In the genomic region with DNA sequence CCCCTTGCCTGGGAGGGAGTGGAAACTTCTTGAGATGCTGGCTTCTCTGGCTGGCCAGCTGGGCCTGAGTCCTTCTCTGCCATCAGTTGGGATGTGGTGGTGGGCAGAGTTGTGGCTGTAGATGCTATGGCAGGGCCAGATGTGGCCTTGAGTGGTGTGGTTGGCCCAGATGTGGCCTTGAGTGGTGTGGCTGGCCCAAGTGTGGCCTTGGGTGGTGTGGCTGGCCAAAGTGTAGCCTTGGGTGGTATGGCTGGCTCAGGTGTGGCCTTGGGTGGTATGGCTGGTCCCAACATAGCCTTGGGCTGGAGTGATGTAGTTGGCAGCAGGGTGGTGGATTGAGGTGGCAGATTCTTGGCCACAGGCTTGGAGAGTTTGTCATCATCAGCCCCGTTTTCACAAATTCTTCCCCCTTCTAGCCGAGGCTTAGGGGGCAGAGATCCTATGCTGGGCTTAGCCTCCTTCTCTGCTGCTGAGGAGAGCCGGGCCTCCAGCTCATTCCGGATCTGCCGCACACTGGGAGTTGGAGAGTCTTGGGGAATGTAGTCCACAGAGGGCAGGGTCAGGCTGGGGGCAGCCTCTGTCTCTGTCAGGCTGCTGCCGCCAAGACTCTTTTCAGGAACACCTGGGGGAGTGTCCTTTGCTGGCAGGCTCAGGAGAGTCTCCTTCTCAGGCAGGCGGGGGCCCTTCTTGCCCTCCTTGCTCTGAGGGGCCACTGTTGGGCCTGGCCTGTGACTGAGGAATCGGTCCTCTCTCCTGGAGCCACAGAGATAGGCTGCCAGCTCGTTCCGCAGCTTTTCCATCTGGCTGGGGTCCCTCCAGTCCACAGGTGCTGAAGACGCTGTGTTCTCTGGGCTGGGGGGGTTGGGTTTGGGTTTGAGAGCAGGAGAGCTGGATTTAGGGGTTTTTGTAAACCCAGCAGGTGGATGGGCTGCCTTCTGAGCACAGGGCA, we compare ENCODE assay signal across 24 cellular contexts. TPM values are rescaled to one million over a fixed set of nuclear protein-coding genes. Genes with fewer than 3 reads are reported as not detected.
A peak's percentile ranks its signal among the peaks of the same experiment; 100 is the strongest.
DNase-seq lines count a peak whose midpoint lies in the region; ATAC-seq and TF ChIP-seq lines count a peak whose summit lies in the region.
"Had no signal": no experiment of that assay in that cellular context is flagged by ENCODE, and none has a peak within 500 bp of the region (broad histone marks: within the 10 kb centered on the region; RNA-seq: fewer than 3 reads in every experiment).

No MANE protein-coding gene starts in this region.

- CTCF ChIA-PET in activated CD8-positive, alpha-beta T cell treated with anti-CD3 and anti-CD28 coated beads for 36 hours (lab: Charles Lee), result interaction anchor here (2.0 to 3.2 kb wide), 3 partner anchors 15 to 62 kb away, joined by 15 to 50 read pairs (median 17); no protein-coding TSS in a partner anchor
- CTCF ChIA-PET in activated CD8-positive, alpha-beta T cell treated with anti-CD3 and anti-CD28 coated beads, Interleukin-2, amount 10 ng/mL, durations not matched to agents 7 days and 5 days (lab: Charles Lee), result interaction anchor here (1.0 to 2.2 kb wide), 4 partner anchors 10 to 60 kb away, joined by 3 to 14 read pairs (median 7); no protein-coding TSS in a partner anchor
- CTCF ChIA-PET in HEK293 (lab: Yijun Ruan, JAX), result interaction anchor here (3.1 kb wide), 1 partner anchor 11 kb away, joined by 7 read pairs; no protein-coding TSS in a partner anchor

- TF ChIP-seq POLR2A in gastrocnemius medialis (IDR thresholded peaks at IDR 0.05), result no peak

- H3K14ac ChIP-seq in neuronal stem cell (ENCODE audit: low read length), result peak overlapping the region; percentile 31

- no peak overlapping the region for H4K8ac ChIP-seq in neuronal stem cell (ENCODE audit: low read depth, low read length)

- H2BK120ac ChIP-seq in neuronal stem cell (ENCODE audit: low read depth, low read length), result no peak overlapping the region

- WGBS in neuronal stem cell (ENCODE audit: extremely low coverage in 2 of 2, insufficient read length in 2 of 2, insufficient replicate concordance in 1 of 2), 2 donors, result no CpG with 5 or more reads among the region's 11 CpGs

- H3K9me3 ChIP-seq in HEK293 (ENCODE audit: control insufficient read depth, insufficient read depth, low read depth, low read length) (no peaks in the 10 kb centered on the region), neuronal stem cell (replicated peaks in 1 of 2; ENCODE audit: control insufficient read depth in 2 of 2, insufficient read depth in 1 of 2, low read depth in 1 of 2, low read length in 2 of 2) (no peaks in the 10 kb centered on the region), gastrocnemius medialis (no peaks in the 10 kb centered on the region)

- no peaks in the 10 kb centered on the region for H3K79me1 ChIP-seq in neuronal stem cell (ENCODE audit: low read depth, low read length)

- POLR2A ChIA-PET in activated CD8-positive, alpha-beta T cell treated with anti-CD3 and anti-CD28 coated beads for 36 hours (lab: Charles Lee), result interaction anchor here (0.6 to 2.1 kb wide), 2 partner anchors 319 to 507 kb away, joined by 3 to 6 read pairs; a partner anchor contains a TSS
- POLR2A ChIA-PET in activated CD8-positive, alpha-beta T cell treated with anti-CD3 and anti-CD28 coated beads, Interleukin-2, amount 10 ng/mL, durations not matched to agents 7 days and 5 days (lab: Charles Lee), result no interaction called here
- POLR2A ChIA-PET in HEK293 (lab: Yijun Ruan, JAX), result interaction anchor here (0.6 kb wide), 1 partner anchor 18 kb away, joined by 4 read pairs; no protein-coding TSS in a partner anchor

- in situ Hi-C loops in gastrocnemius medialis (cut with MboI; ENCODE audit: low sequenced_read_pairs in 4 of 4), result no loop called here

- no peak overlapping the region for H3K27ac Mint-ChIP-seq in activated CD8-positive, alpha-beta T cell treated with anti-CD3 and anti-CD28 coated beads for 36 hours
- no peak overlapping the region for H3K27ac Mint-ChIP-seq in activated CD8-positive, alpha-beta T cell treated with anti-CD3 and anti-CD28 coated beads, Interleukin-2, amount 10 ng/mL, durations not matched to agents 7 days and 5 days
- H3K27ac Mint-ChIP-seq: memory B cell had no signal

- H3K4me1 ChIP-seq in HEK293 (ENCODE audit: control insufficient read depth, insufficient read depth, low read length) (no peaks in the 10 kb centered on the region), neuronal stem cell (ENCODE audit: control insufficient read depth in 2 of 2, insufficient read depth in 1 of 2, low read depth in 1 of 2, low read length in 2 of 2) (peaks cover 9 to 12% of the 10 kb centered on the region in 2 donors), gastrocnemius medialis (no peaks in the 10 kb centered on the region)

- no peak for DNase-seq in activated CD8-positive, alpha-beta T cell treated with anti-CD3 and anti-CD28 coated beads for 36 hours
- no peak for DNase-seq in activated CD8-positive, alpha-beta T cell treated with anti-CD3 and anti-CD28 coated beads, Interleukin-2, amount 10 ng/mL, durations not matched to agents 7 days and 5 days
- DNase-seq in neuronal stem cell (ENCODE audit: low spot score) (no peak), gastrocnemius medialis (no peak), UCSD-AML1 (lab: John Stamatoyannopoulos, UW; ENCODE audit: unreplicated experiment) (no peak)
- DNase-seq: activated CD4-positive, alpha-beta T cell treated with anti-CD3 and anti-CD28 coated beads for 48 hours; activated effector memory CD4-positive, alpha-beta T cell treated with anti-CD3 and anti-CD28 coated beads, Interleukin-2, amount 50 U/mL, for 16 hours; amygdala; dorsolateral prefrontal cortex; kidney glomerular epithelial cell; NCI-H1417 treated with DMSO at 0.1 percent for 48 hours; NCI-H2171; NCI-H526; Right ventricle myocardium superior; small intestine; stimulated activated naive CD4-positive, alpha-beta T cell treated with Interleukin-2 at 50 U/mL for 16 hours had no signal

- H3K4me3 ChIP-seq in HEK293 (ENCODE audit: low read depth, low read length) (no peak overlapping the region), neuronal stem cell (ENCODE audit: low read length in 2 of 2) (no peak overlapping the region), gastrocnemius medialis (no peak overlapping the region)
- H3K4me3 ChIP-seq: dorsolateral prefrontal cortex, tibial nerve had no signal

- TF ChIP-seq CTCF in activated CD8-positive, alpha-beta T cell treated with anti-CD3 and anti-CD28 coated beads for 36 hours (IDR thresholded peaks at IDR 0.05), result no peak
- no peak for TF ChIP-seq CTCF in HEK293 (tag by site-specific recombination; IDR thresholded peaks at IDR 0.05)
- TF ChIP-seq CTCF in gastrocnemius medialis (IDR thresholded peaks at IDR 0.05 in 4 of 5, conservative IDR thresholded peaks at IDR 0.05 in 1 of 5), result no peak

- H3K4me1 Mint-ChIP-seq in activated CD8-positive, alpha-beta T cell treated with anti-CD3 and anti-CD28 coated beads for 36 hours (ENCODE audit: low read depth), result peaks cover 13% of the 10 kb centered on the region
- H3K4me1 Mint-ChIP-seq in activated CD8-positive, alpha-beta T cell treated with anti-CD3 and anti-CD28 coated beads, Interleukin-2, amount 10 ng/mL, durations not matched to agents 7 days and 5 days (ENCODE audit: low read depth), result peaks cover 18% of the 10 kb centered on the region

- no peak overlapping the region for H3K9ac ChIP-seq in neuronal stem cell (ENCODE audit: low read depth, low read length, poor library complexity)

- peak overlapping the region; percentile 88 for H2AFZ ChIP-seq in neuronal stem cell (ENCODE audit: low read length)

- no peak overlapping the region for H4K91ac ChIP-seq in neuronal stem cell (ENCODE audit: low read depth, low read length, poor library complexity)

- no peaks in the 10 kb centered on the region for H3K9me3 Mint-ChIP-seq in activated CD8-positive, alpha-beta T cell treated with anti-CD3 and anti-CD28 coated beads for 36 hours
- H3K9me3 Mint-ChIP-seq in activated CD8-positive, alpha-beta T cell treated with anti-CD3 and anti-CD28 coated beads, Interleukin-2, amount 10 ng/mL, durations not matched to agents 7 days and 5 days (ENCODE audit: insufficient read depth), result no peaks in the 10 kb centered on the region
- H3K9me3 Mint-ChIP-seq: memory B cell had no signal

- peak overlapping the region; percentile 14 for H3K18ac ChIP-seq in neuronal stem cell (ENCODE audit: low read length)

- H3K4me3 Mint-ChIP-seq in activated CD8-positive, alpha-beta T cell treated with anti-CD3 and anti-CD28 coated beads for 36 hours, result peak overlapping the region; percentile 2
- no peak overlapping the region for H3K4me3 Mint-ChIP-seq in activated CD8-positive, alpha-beta T cell treated with anti-CD3 and anti-CD28 coated beads, Interleukin-2, amount 10 ng/mL, durations not matched to agents 7 days and 5 days
- H3K4me3 Mint-ChIP-seq: memory B cell had no signal

- intact Hi-C loops in activated CD8-positive, alpha-beta T cell treated with anti-CD3 and anti-CD28 coated beads for 36 hours (cut with micrococcal nuclease), result no loop called here
- intact Hi-C loops in gastrocnemius medialis (cut with DNase I; ENCODE audit: low total_unique reads), result no loop called here

- H3K36me3 ChIP-seq in HEK293 (ENCODE audit: control insufficient read depth in 2 of 2, insufficient read depth in 1 of 2, low read length in 2 of 2), result no peaks in the 10 kb centered on the region
- H3K36me3 ChIP-seq in neuronal stem cell (replicated peaks in 1 of 2; ENCODE audit: control insufficient read depth in 2 of 2, insufficient read depth in 2 of 2, low read length in 2 of 2), result no peaks in the 10 kb centered on the region
- no peaks in the 10 kb centered on the region for H3K36me3 ChIP-seq in gastrocnemius medialis
- H3K36me3 ChIP-seq: tibial nerve had no signal

- H2BK15ac ChIP-seq in neuronal stem cell (ENCODE audit: low read length), result peak overlapping the region; percentile 54

- H3K27me3 ChIP-seq in neuronal stem cell (ENCODE audit: control insufficient read depth in 3 of 3, insufficient read depth in 3 of 3, low read depth in 1 of 3, low read length in 3 of 3), result peaks cover 0 to 15% (median 3%) of the 10 kb centered on the region in 3 experiments
- peaks cover 5 to 15% (median 13%) of the 10 kb centered on the region in 3 donors for H3K27me3 ChIP-seq in gastrocnemius medialis

- peak overlapping the region; percentile 95 for H3K23ac ChIP-seq in neuronal stem cell (ENCODE audit: low read depth, low read length, poor library complexity)

- no peak overlapping the region for H3K4me2 ChIP-seq in neuronal stem cell (ENCODE audit: insufficient read depth, low read length, poor library complexity, severe bottlenecking)

- no peaks in the 10 kb centered on the region for H3K36me3 Mint-ChIP-seq in activated CD8-positive, alpha-beta T cell treated with anti-CD3 and anti-CD28 coated beads for 36 hours (ENCODE audit: low read depth)
- H3K36me3 Mint-ChIP-seq in activated CD8-positive, alpha-beta T cell treated with anti-CD3 and anti-CD28 coated beads, Interleukin-2, amount 10 ng/mL, durations not matched to agents 7 days and 5 days (ENCODE audit: low read depth), result no peaks in the 10 kb centered on the region
- H3K36me3 Mint-ChIP-seq: memory B cell had no signal

- H2BK5ac ChIP-seq in neuronal stem cell (ENCODE audit: low read length), result no peak overlapping the region

- H3K27ac ChIP-seq in HEK293 (ENCODE audit: extremely low read depth, low read depth, low read length) (no peak overlapping the region), neuronal stem cell (replicated peaks; ENCODE audit: low read length) (no peak overlapping the region), gastrocnemius medialis (no peak overlapping the region)
- H3K27ac ChIP-seq: 22Rv1, dorsolateral prefrontal cortex, tibial nerve had no signal

- H3K4ac ChIP-seq in neuronal stem cell (ENCODE audit: low read length), result no peak overlapping the region

- peak overlapping the region; percentile 82 for H2AK5ac ChIP-seq in neuronal stem cell (ENCODE audit: low read depth, low read length)

- H2BK12ac ChIP-seq in neuronal stem cell (ENCODE audit: low read length), result no peak overlapping the region

- no peak for ATAC-seq in activated CD8-positive, alpha-beta T cell treated with anti-CD3 and anti-CD28 coated beads for 36 hours
- ATAC-seq in activated CD8-positive, alpha-beta T cell treated with anti-CD3 and anti-CD28 coated beads, Interleukin-2, amount 10 ng/mL, durations not matched to agents 7 days and 5 days, result no peak
- ATAC-seq in esophagus mucosa (peak; percentile 2), gastrocnemius medialis (no peak), HG02763 (IDR thresholded peaks at IDR 0.05; ENCODE audit: unreplicated experiment) (no peak)
- ATAC-seq: HCT116 had no signal

- H3K27me3 Mint-ChIP-seq in activated CD8-positive, alpha-beta T cell treated with anti-CD3 and anti-CD28 coated beads for 36 hours, result no peaks in the 10 kb centered on the region
- peaks cover 6% of the 10 kb centered on the region for H3K27me3 Mint-ChIP-seq in activated CD8-positive, alpha-beta T cell treated with anti-CD3 and anti-CD28 coated beads, Interleukin-2, amount 10 ng/mL, durations not matched to agents 7 days and 5 days (ENCODE audit: low read depth)

RNA-seq across cellular contexts. Expression of a gene that starts 36.4 kb away (rescaled TPM):
- total RNA-seq in activated CD8-positive, alpha-beta T cell treated with anti-CD3 and anti-CD28 coated beads for 36 hours, result under 1 TPM; 0.13 to 0.18 TPM
- total RNA-seq in activated CD8-positive, alpha-beta T cell treated with anti-CD3 and anti-CD28 coated beads, Interleukin-2, amount 10 ng/mL, durations not matched to agents 7 days and 5 days, result under 1 TPM in 1 of 2 experiments, not detected in 1; 0.03 TPM
- 216 TPM for total RNA-seq in esophagus mucosa
- polyA plus RNA-seq in neuronal stem cell (2013, experiment 1 of 2), result 0.39 TPM
- polyA plus RNA-seq in neuronal stem cell (2013, experiment 2 of 2), result 0.39 TPM
- total RNA-seq in gastrocnemius medialis, result under 1 TPM in 2 of 4 donors, not detected in 2; 0.05 to 0.16 TPM
- total RNA-seq: pulmonary artery endothelial cell had no signal

RNA-seq across cellular contexts. Expression of a gene that starts 55.7 kb away (rescaled TPM):
- total RNA-seq in activated CD8-positive, alpha-beta T cell treated with anti-CD3 and anti-CD28 coated beads for 36 hours, result 10 to 100 TPM; 40.0 to 42.3 TPM
- 10 to 100 TPM; 44.1 TPM for total RNA-seq in activated CD8-positive, alpha-beta T cell treated with anti-CD3 and anti-CD28 coated beads, Interleukin-2, amount 10 ng/mL, durations not matched to agents 7 days and 5 days
- total RNA-seq in esophagus mucosa (13.8 TPM), gastrocnemius medialis (10 to 100 TPM; 16.3 to 49.2 (median 35.6) TPM)
- 30.4 TPM for polyA plus RNA-seq in neuronal stem cell (2013, experiment 1 of 2)
- 29.3 TPM for polyA plus RNA-seq in neuronal stem cell (2013, experiment 2 of 2)

Comparison
In these comparisons a context has a peak if more than half of its experiments do, and no peak if none do; other contexts are left out.
1. RNA of a gene that starts 36.4 kb away (total RNA-seq): 216 TPM in esophagus mucosa (single experiment); 0.13 to 0.18 TPM in activated CD8-positive, alpha-beta T cell treated with anti-CD3 and anti-CD28 coated beads for 36 hours, 0.05 to 0.16 TPM in gastrocnemius medialis and 0.03 TPM in activated CD8-positive, alpha-beta T cell treated with anti-CD3 and anti-CD28 coated beads, Interleukin-2, amount 10 ng/mL, durations not matched to agents 7 days and 5 days; every median in the first group is over 100 times any median in the second.